In genomic region chr21:34202553-34203332, GRCh38 we compare ENCODE assay signal across 8 cellular contexts.
A peak's percentile ranks its signal among the peaks of the same experiment; 100 is the strongest.
DNase-seq lines count a peak whose midpoint lies in the region; ATAC-seq, FAIRE-seq and TF ChIP-seq lines count a peak whose summit lies in the region.

No MANE protein-coding gene starts in this region.

- peak; percentile 24 for DNase-seq in DMS53 treated with DMSO at 0.1 percent for 48 hours (lab: John Stamatoyannopoulos, UW; ENCODE audit: unreplicated experiment)
- DNase-seq in Panc1 (ENCODE audit: low read depth, low spot score) = no peak
- peak; percentile 24 for DNase-seq in fibroblast of pulmonary artery (ENCODE audit: low read depth)
- DNase-seq in pancreas = peak in 3 of 6 donors; percentile 6 to 42 (median 19)
- DNase-seq in NCI-H2081 treated with DMSO at 0.1 percent for 48 hours (lab: John Stamatoyannopoulos, UW) = no peak
- DNase-seq in OCI-M1 (lab: John Stamatoyannopoulos, UW) = no peak

- 60 to 70% methylated on average over 24 of the region's 24 CpGs for WGBS in pancreas, 2 donors

- FAIRE-seq in pancreas (lab: Jason Lieb, UNC) = no peak

- TF ChIP-seq CTCF in Panc1 (IDR thresholded peaks at IDR 0.05) (no peak), fibroblast of pulmonary artery (IDR thresholded peaks at IDR 0.05; ENCODE audit: low read length, missing control alignments) (no peak), pancreas (IDR thresholded peaks at IDR 0.05) (no peak)

- peaks cover 51% of the 10 kb centered on the region for H3K4me1 ChIP-seq in Panc1 (ENCODE audit: control insufficient read depth, insufficient read depth, low read length)
- peaks cover 0 to 4% (median 0%) of the 10 kb centered on the region in 3 donors for H3K4me1 ChIP-seq in pancreas

- H3K27ac ChIP-seq in Panc1 (ENCODE audit: low read length) (peak overlapping the region; percentile 91), pancreas (no peak overlapping the region)

- CTCF ChIA-PET in Panc1 (lab: Charles Lee) = interaction anchor here (0.6 to 1.5 kb wide), 2 partner anchors 46 to 278 kb away, joined by 3 to 8 read pairs; no protein-coding TSS in a partner anchor

- POLR2A ChIA-PET in Panc1 (lab: Charles Lee) = interaction anchor here (0.6 kb wide), 1 partner anchor 319 kb away, joined by 10 read pairs; no protein-coding TSS in a partner anchor

- H3K27me3 ChIP-seq in Panc1 (ENCODE audit: control insufficient read depth, insufficient read depth, low read length) (no peaks in the 10 kb centered on the region), pancreas (no peaks in the 10 kb centered on the region)

- H3K36me3 ChIP-seq in Panc1 (ENCODE audit: control insufficient read depth, insufficient read depth, low read length) (no peaks in the 10 kb centered on the region), pancreas (no peaks in the 10 kb centered on the region)

- H3K9me3 ChIP-seq in Panc1 (ENCODE audit: control insufficient read depth, insufficient read depth, low read depth, low read length) = no peaks in the 10 kb centered on the region
- H3K9me3 ChIP-seq in pancreas = no peaks in the 10 kb centered on the region

- no TSS peak for BruUV-seq in Panc1 (replicated peaks; lab: Mats Ljungman, UMichigan)

- in situ Hi-C loops in Panc1 (cut with HindIII; ENCODE audit: low pct_unique_long_range_greater_than_20kb, low sequenced_read_pairs) = no loop called here

- intact Hi-C loops in Panc1 (cut with micrococcal nuclease; ENCODE audit: unreplicated experiment) = no loop called here
- intact Hi-C loops in pancreas (cut with DNase I) = no loop called here

- no peak; the same call in 1 of the 2 replicates for ATAC-seq in Panc1
- ATAC-seq in pancreas = peak; percentile 38 to 63 (median 49)
- ATAC-seq in GM18907 (IDR thresholded peaks at IDR 0.05; ENCODE audit: unreplicated experiment) = no peak
- no peak for ATAC-seq in HG03457 (IDR thresholded peaks at IDR 0.05; ENCODE audit: unreplicated experiment)

- H3K4me3 ChIP-seq in Panc1 (ENCODE audit: low read depth in 2 of 2, low read length in 2 of 2) (peak overlapping the region; percentile 34 to 61; a peak in 3 of 4 replicates), fibroblast of pulmonary artery (replicated peaks; ENCODE audit: low read depth, low read length) (peak overlapping the region; percentile 52), pancreas (peak overlapping the region in 2 of 4 donors; percentile 42 to 49)

Comparison
In these comparisons a context has a peak if more than half of its experiments do, and no peak if none do; other contexts are left out.
1. DNase-seq: peak in DMS53 treated with DMSO at 0.1 percent for 48 hours (single experiment) and fibroblast of pulmonary artery (single experiment); none in Panc1 (single experiment), NCI-H2081 treated with DMSO at 0.1 percent for 48 hours (single experiment) and OCI-M1 (single experiment).
2. ATAC-seq: peak in pancreas (4 of 4); none in Panc1 (single experiment), GM18907 (single experiment) and HG03457 (single experiment).